In the genomic region with DNA sequence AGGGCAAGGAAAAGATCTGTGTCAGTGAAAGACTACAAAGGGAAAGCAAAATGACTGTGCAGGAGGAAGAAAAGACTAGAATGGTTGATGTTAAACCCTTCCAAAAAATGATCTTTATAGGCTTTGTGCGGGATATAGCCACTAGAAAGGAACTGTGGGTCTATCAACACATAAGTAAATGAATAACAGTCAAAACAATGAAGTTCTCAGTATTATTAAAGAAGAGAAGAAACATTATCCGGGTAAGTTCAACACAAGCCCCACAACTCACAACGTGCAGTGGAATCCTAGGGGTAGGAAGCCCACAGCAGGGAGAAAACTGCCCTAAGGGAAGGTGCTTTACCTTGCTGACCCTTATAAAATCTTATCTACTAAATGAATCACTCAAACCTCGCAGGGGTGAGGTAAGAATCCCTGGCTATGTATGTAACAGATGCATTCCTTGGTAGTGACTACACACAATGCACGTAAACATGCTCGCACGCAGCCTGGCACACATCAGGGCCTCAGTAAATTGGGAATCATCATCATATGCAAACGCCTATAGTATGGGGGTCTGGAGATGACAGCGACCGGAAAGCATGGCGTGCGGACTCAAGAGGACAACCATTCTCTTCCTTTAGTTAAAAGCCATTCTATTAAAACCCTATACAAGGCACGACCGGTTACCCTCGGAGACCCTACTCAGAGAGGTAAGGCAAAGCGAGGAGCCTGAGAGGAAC, we compare ENCODE assay signal across 8 cellular contexts. TPM values are rescaled to one million over a fixed set of nuclear protein-coding genes. Genes with fewer than 3 reads are reported as not detected.
DNase-seq lines count a peak whose midpoint lies in the region; ATAC-seq and TF ChIP-seq lines count a peak whose summit lies in the region.

No MANE protein-coding gene starts in this region.

- 4% methylated on average over 16 of the region's 16 CpGs for WGBS in right lobe of liver (ENCODE audit: insufficient coverage, low coverage, low lambda C conversion rate, missing lambda C conversion rate)

- TF ChIP-seq CTCF in ascending aorta (IDR thresholded peaks at IDR 0.05) (no peak), right lobe of liver (IDR thresholded peaks at IDR 0.05) (no peak), upper lobe of right lung (IDR thresholded peaks at IDR 0.05) (no peak)

- H3K27ac ChIP-seq in ascending aorta (no peak overlapping the region), right lobe of liver (no peak overlapping the region), upper lobe of right lung (no peak overlapping the region)

- H3K27me3 ChIP-seq in ascending aorta (no peaks in the 10 kb centered on the region), right lobe of liver (peaks cover 8 to 11% of the 10 kb centered on the region in 2 donors), upper lobe of right lung (peaks cover 54% of the 10 kb centered on the region)

- H3K9me3 ChIP-seq in ES-I3 (ENCODE audit: control insufficient read depth, insufficient read depth, low read length) (no peaks in the 10 kb centered on the region), ascending aorta (no peaks in the 10 kb centered on the region), right lobe of liver (no peaks in the 10 kb centered on the region), upper lobe of right lung (no peaks in the 10 kb centered on the region)

- H3K4me1 ChIP-seq in ES-I3 (ENCODE audit: insufficient read depth, low read length) = peaks cover 31% of the 10 kb centered on the region
- peaks cover 0 to 10% of the 10 kb centered on the region in 2 donors for H3K4me1 ChIP-seq in ascending aorta
- peaks cover 0 to 4% (median 2%) of the 10 kb centered on the region in 4 donors for H3K4me1 ChIP-seq in right lobe of liver
- H3K4me1 ChIP-seq in upper lobe of right lung = no peaks in the 10 kb centered on the region

- H3K9ac ChIP-seq in ES-I3 (ENCODE audit: low read depth, low read length) = peak overlapping the region; percentile 36; the same call in 1 of the 2 replicates

- H3K36me3 ChIP-seq in ES-I3 (ENCODE audit: insufficient read depth, low read length) (no peaks in the 10 kb centered on the region), ascending aorta (no peaks in the 10 kb centered on the region), right lobe of liver (no peaks in the 10 kb centered on the region), upper lobe of right lung (no peaks in the 10 kb centered on the region)

- intact Hi-C loops in ascending aorta (cut with DNase I) (loop anchor here (10.0 kb wide), 2 partner anchors 341 to 1969 kb away; a partner anchor contains a TSS), right lobe of liver (cut with DNase I) (no loop called here), upper lobe of right lung (cut with DNase I) (no loop called here)

- DNase-seq in HPDE6-E6E7 (ENCODE audit: extremely low spot score) = peak; percentile 83
- no peak for DNase-seq in ascending aorta (ENCODE audit: low spot score in 2 of 2)
- no peak for DNase-seq in right lobe of liver
- DNase-seq in upper lobe of right lung = no peak
- no peak for DNase-seq in stimulated activated CD4-positive, alpha-beta T cell treated with anti-CD3 and anti-CD28 coated beads, Interleukin-4, amount 100 ng/mL, for 1 hour
- DNase-seq in NCI-H748 treated with DMSO at 0.1 percent for 48 hours (lab: John Stamatoyannopoulos, UW) = no peak

- H3K4me3 ChIP-seq in ascending aorta (peak overlapping the region; percentile 65 to 70), right lobe of liver (peak overlapping the region; percentile 41 to 54 (median 47)), upper lobe of right lung (peak overlapping the region; percentile 57)

- ATAC-seq in GM21526 (IDR thresholded peaks at IDR 0.05; ENCODE audit: low FRiP score, unreplicated experiment) = peak; percentile 37
- peak in 1 of 4 donors; percentile 9 for ATAC-seq in right lobe of liver
- no peak for ATAC-seq in upper lobe of right lung

- TF ChIP-seq POLR2A in right lobe of liver (IDR thresholded peaks at IDR 0.05) = no peak

RNA-seq across cellular contexts. Expression of a gene that starts 11.3 kb away (rescaled TPM):
- 0.21 TPM for total RNA-seq in ascending aorta
- under 1 TPM in 3 of 6 experiments, not detected in 3; 0.07 to 0.18 (median 0.12) TPM for total RNA-seq in right lobe of liver
- 1.9 TPM for total RNA-seq in upper lobe of right lung
